1 cellular context compared by ENCODE assay signal in genomic region chr5:179907570-179908324, GRCh38.
TF ChIP-seq lines count a peak whose summit lies in the region.

Gene TBC1D9B (minus strand): TSS chr5:179907897. CDS start chr5:179907821, 76 bp downstream.

TF ChIP-seq in K562, 482 proteins besides CTCF, POLR2A, EP300 and RAD21 (continued from another document and continues in another):
- TF ChIP-seq ZBTB40 (IDR thresholded peaks at IDR 0.05) (0 out of 2 replicates have a peak, but pooled peaks have one; percentile 38), ZBTB40 (CRISPR knock-in tag; IDR thresholded peaks at IDR 0.05) (no peak), ZNF23 (CRISPR knock-in tag; IDR thresholded peaks at IDR 0.05) (no peak), ZNF24 (IDR thresholded peaks at IDR 0.05) (peak; percentile 40; the same call in 1 of the 2 replicates), GABPA (tag; conservative IDR thresholded peaks at IDR 0.05; ENCODE audit: low read depth) (peak; percentile 58), HSF4 (CRISPR knock-in tag; IDR thresholded peaks at IDR 0.05; ENCODE audit: borderline replicate concordance) (no peak), TSHZ1 (CRISPR knock-in tag; IDR thresholded peaks at IDR 0.05) (no peak), ZFX (CRISPR knock-in tag; IDR thresholded peaks at IDR 0.05) (peak; percentile 74), SMAD3 (CRISPR knock-in tag; conservative IDR thresholded peaks at IDR 0.05) (no peak), ELF1 (tag; IDR thresholded peaks at IDR 0.05) (peak; percentile 89), CCNT2 (IDR thresholded peaks at IDR 0.05; ENCODE audit: borderline replicate concordance, extremely low read depth, insufficient read length, low read depth, low read length) (peak; percentile 59), SRSF7 (optimal IDR thresholded peaks at IDR 0.05; ENCODE audit: low read depth, low read length) (no peak), CREM (IDR thresholded peaks at IDR 0.05; ENCODE audit: low read depth) (peak; percentile 33), ZBTB17 (CRISPR knock-in tag; IDR thresholded peaks at IDR 0.05) (no peak), ATF1 (CRISPR knock-in tag; IDR thresholded peaks at IDR 0.05) (no peak), ATF1 (tag; IDR thresholded peaks at IDR 0.05) (no peak), SRSF9 (IDR thresholded peaks at IDR 0.05; ENCODE audit: borderline replicate concordance, low read depth, low read length) (no peak), ZNF140 (CRISPR knock-in tag; IDR thresholded peaks at IDR 0.05) (no peak), NFIX (CRISPR knock-in tag; IDR thresholded peaks at IDR 0.05; ENCODE audit: low read depth) (no peak), TAF15 (IDR thresholded peaks at IDR 0.05; ENCODE audit: low read depth, low read length) (no peak), TAL1 (IDR thresholded peaks at IDR 0.05) (no peak), UBTF (IDR thresholded peaks at IDR 0.05; ENCODE audit: borderline replicate concordance in 1 of 2, low read depth in 2 of 2, low read length in 2 of 2) (peak; percentile 72 to 89; a peak in 2 of 4 replicates), HNRNPLL (IDR thresholded peaks at IDR 0.05; ENCODE audit: low read depth, low read length, poor library complexity, severe bottlenecking) (peak; percentile 91), STAG1 (CRISPR knock-in tag; IDR thresholded peaks at IDR 0.05; ENCODE audit: borderline replicate concordance) (no peak), DEAF1 (CRISPR knock-in tag; IDR thresholded peaks at IDR 0.05) (no peak), ESRRB (CRISPR knock-in tag; IDR thresholded peaks at IDR 0.05; ENCODE audit: borderline replicate concordance) (no peak), SAFB2 (IDR thresholded peaks at IDR 0.05; ENCODE audit: borderline replicate concordance, low read depth, low read length, severe bottlenecking) (no peak), NR1H2 (CRISPR knock-in tag; IDR thresholded peaks at IDR 0.05) (no peak)
- TF ChIP-seq, protein P1, sequence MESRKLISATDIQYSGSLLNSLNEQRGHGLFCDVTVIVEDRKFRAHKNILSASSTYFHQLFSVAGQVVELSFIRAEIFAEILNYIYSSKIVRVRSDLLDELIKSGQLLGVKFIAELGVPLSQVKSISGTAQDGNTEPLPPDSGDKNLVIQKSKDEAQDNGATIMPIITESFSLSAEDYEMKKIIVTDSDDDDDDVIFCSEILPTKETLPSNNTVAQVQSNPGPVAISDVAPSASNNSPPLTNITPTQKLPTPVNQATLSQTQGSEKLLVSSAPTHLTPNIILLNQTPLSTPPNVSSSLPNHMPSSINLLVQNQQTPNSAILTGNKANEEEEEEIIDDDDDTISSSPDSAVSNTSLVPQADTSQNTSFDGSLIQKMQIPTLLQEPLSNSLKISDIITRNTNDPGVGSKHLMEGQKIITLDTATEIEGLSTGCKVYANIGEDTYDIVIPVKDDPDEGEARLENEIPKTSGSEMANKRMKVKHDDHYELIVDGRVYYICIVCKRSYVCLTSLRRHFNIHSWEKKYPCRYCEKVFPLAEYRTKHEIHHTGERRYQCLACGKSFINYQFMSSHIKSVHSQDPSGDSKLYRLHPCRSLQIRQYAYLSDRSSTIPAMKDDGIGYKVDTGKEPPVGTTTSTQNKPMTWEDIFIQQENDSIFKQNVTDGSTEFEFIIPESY (CRISPR knock-in tag; IDR thresholded peaks at IDR 0.05), result peak; percentile 98
- TF ChIP-seq, protein P2, sequence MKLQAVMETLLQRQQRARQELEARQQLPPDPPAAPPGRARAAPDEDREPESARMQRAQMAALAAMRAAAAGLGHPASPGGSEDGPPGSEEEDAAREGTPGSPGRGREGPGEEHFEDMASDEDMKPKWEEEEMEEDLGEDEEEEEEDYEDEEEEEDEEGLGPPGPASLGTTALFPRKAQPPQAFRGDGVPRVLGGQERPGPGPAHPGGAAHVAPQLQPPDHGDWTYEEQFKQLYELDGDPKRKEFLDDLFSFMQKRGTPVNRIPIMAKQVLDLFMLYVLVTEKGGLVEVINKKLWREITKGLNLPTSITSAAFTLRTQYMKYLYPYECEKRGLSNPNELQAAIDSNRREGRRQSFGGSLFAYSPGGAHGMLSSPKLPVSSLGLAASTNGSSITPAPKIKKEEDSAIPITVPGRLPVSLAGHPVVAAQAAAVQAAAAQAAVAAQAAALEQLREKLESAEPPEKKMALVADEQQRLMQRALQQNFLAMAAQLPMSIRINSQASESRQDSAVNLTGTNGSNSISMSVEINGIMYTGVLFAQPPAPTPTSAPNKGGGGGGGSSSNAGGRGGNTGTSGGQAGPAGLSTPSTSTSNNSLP (IDR thresholded peaks at IDR 0.05; ENCODE audit: borderline replicate concordance, low read depth, low read length), result no peak
- TF ChIP-seq, protein P3, sequence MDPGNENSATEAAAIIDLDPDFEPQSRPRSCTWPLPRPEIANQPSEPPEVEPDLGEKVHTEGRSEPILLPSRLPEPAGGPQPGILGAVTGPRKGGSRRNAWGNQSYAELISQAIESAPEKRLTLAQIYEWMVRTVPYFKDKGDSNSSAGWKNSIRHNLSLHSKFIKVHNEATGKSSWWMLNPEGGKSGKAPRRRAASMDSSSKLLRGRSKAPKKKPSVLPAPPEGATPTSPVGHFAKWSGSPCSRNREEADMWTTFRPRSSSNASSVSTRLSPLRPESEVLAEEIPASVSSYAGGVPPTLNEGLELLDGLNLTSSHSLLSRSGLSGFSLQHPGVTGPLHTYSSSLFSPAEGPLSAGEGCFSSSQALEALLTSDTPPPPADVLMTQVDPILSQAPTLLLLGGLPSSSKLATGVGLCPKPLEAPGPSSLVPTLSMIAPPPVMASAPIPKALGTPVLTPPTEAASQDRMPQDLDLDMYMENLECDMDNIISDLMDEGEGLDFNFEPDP (CRISPR knock-in tag; IDR thresholded peaks at IDR 0.05), result no peak
